11 cellular contexts compared by ENCODE assay signal in the genomic region with DNA sequence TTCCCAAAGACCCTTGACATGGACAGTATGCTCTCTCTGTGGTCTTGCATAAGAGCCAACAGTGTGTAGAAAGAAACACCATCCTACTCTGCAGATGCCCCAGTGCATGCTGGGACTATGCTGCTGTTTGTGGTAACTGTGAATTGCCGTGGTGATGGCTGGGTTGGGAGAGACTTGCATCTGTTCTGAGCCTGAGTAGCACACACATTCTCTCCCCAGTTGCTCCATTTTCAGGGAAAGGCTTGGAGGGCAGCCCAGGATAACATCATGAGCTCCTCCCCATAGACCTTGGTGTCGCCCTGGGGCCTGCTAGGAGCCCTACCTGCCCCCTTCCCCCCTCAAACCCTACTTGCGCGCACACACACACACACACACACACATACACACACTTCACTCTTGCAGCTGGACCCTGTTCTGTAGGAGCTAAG.
DNase-seq lines count a peak whose midpoint lies in the region; ATAC-seq, FAIRE-seq and TF ChIP-seq lines count a peak whose summit lies in the region.
"Had no signal": no experiment of that assay in that cellular context is flagged by ENCODE, and none has a peak within 500 bp of the region (broad histone marks: within the 10 kb centered on the region; RNA-seq: fewer than 3 reads in every experiment).

No MANE protein-coding gene starts in this region.

- no peak overlapping the region for H2BK15ac ChIP-seq in neuronal stem cell (ENCODE audit: low read length)

- DNase-seq in EL (peak; percentile 48), NB4 (ENCODE audit: low read depth) (peak; percentile 65), astrocyte (ENCODE audit: low read depth) (peak; percentile 68), neuronal stem cell (ENCODE audit: low spot score) (no peak), NCI-H146 treated with DMSO at 0.1 percent for 48 hours (lab: John Stamatoyannopoulos, UW; ENCODE audit: unreplicated experiment) (no peak), Calu3 (no peak)
- DNase-seq in CD8-positive, alpha-beta memory T cell: no peak
- DNase-seq: activated naive CD4-positive, alpha-beta T cell treated with anti-CD3 and anti-CD28 coated beads, Interleukin-2, amount 10 ng/mL, durations not matched to agents 7 days and 5 days had no signal

- H3K4me1 ChIP-seq in astrocyte (ENCODE audit: insufficient read depth, low read length) (peaks cover 77% of the 10 kb centered on the region), neuronal stem cell (ENCODE audit: control insufficient read depth in 2 of 2, insufficient read depth in 1 of 2, low read depth in 1 of 2, low read length in 2 of 2) (peaks cover 23 to 25% of the 10 kb centered on the region in 2 donors)
- H3K4me1 ChIP-seq in CD8-positive, alpha-beta memory T cell (ENCODE audit: insufficient read depth, low read length): no peaks in the 10 kb centered on the region

- H2AFZ ChIP-seq in astrocyte (ENCODE audit: low read depth, low read length) (no peak overlapping the region), neuronal stem cell (ENCODE audit: low read length) (no peak overlapping the region)

- peaks cover 50% of the 10 kb centered on the region for H4K20me1 ChIP-seq in astrocyte (ENCODE audit: insufficient read depth, low read length)

- TF ChIP-seq CTCF in NB4 (IDR thresholded peaks at IDR 0.05; ENCODE audit: low read depth, low read length): no peak
- no peak for TF ChIP-seq CTCF in astrocyte (IDR thresholded peaks at IDR 0.05; ENCODE audit: insufficient read depth, low read depth, low read length)
- no peak for TF ChIP-seq CTCF in Calu3 (IDR thresholded peaks at IDR 0.05; ENCODE audit: unreplicated experiment)

- H3K27ac Mint-ChIP-seq in astrocyte (ENCODE audit: unreplicated experiment) (no peak overlapping the region), Calu3 (ENCODE audit: unreplicated experiment) (no peak overlapping the region)
- no peak overlapping the region for H3K27ac Mint-ChIP-seq in CD8-positive, alpha-beta memory T cell
- H3K27ac Mint-ChIP-seq: WTC11 had no signal

- no peak for ATAC-seq in GM21515 (IDR thresholded peaks at IDR 0.05; ENCODE audit: unreplicated experiment)
- ATAC-seq: esophagus mucosa, WTC11 had no signal

- no peak overlapping the region for H3K4me3 Mint-ChIP-seq in astrocyte (ENCODE audit: unreplicated experiment)
- no peak overlapping the region for H3K4me3 Mint-ChIP-seq in CD8-positive, alpha-beta memory T cell
- no peak overlapping the region for H3K4me3 Mint-ChIP-seq in Calu3 (ENCODE audit: low read depth, unreplicated experiment)
- H3K4me3 Mint-ChIP-seq: activated naive CD4-positive, alpha-beta T cell treated with anti-CD3 and anti-CD28 coated beads, Interleukin-2, amount 10 ng/mL, durations not matched to agents 7 days and 5 days; WTC11 had no signal

- H3K4me3 ChIP-seq in NB4 (ENCODE audit: low read depth, low read length) (no peak overlapping the region), astrocyte (ENCODE audit: insufficient read depth, low read depth, low read length) (no peak overlapping the region), neuronal stem cell (ENCODE audit: low read length in 2 of 2) (no peak overlapping the region)
- H3K4me3 ChIP-seq in CD8-positive, alpha-beta memory T cell (ENCODE audit: low read length): no peak overlapping the region

- no peak for TF ChIP-seq POLR2A in NB4 (IDR thresholded peaks at IDR 0.05; ENCODE audit: extremely low read depth, insufficient read length)

- H3K36me3 Mint-ChIP-seq in astrocyte (ENCODE audit: low read depth, unreplicated experiment): peaks cover 4% of the 10 kb centered on the region
- no peaks in the 10 kb centered on the region for H3K36me3 Mint-ChIP-seq in CD8-positive, alpha-beta memory T cell
- H3K36me3 Mint-ChIP-seq in Calu3 (ENCODE audit: insufficient read depth, unreplicated experiment): peaks cover under 1% of the 10 kb centered on the region
- H3K36me3 Mint-ChIP-seq: activated naive CD4-positive, alpha-beta T cell treated with anti-CD3 and anti-CD28 coated beads, Interleukin-2, amount 10 ng/mL, durations not matched to agents 7 days and 5 days; WTC11 had no signal

- no peak for FAIRE-seq in astrocyte (lab: Jason Lieb, UNC)

- POLR2A ChIA-PET in CD8-positive, alpha-beta memory T cell (lab: Charles Lee): no interaction called here

- no peak overlapping the region for H4K8ac ChIP-seq in neuronal stem cell (ENCODE audit: low read depth, low read length)

- H4K91ac ChIP-seq in neuronal stem cell (ENCODE audit: low read depth, low read length, poor library complexity): no peak overlapping the region

- WGBS in neuronal stem cell (ENCODE audit: extremely low coverage in 2 of 2, insufficient read length in 2 of 2, insufficient replicate concordance in 1 of 2), 2 donors: no CpG with 5 or more reads among the region's 4 CpGs

- H3K18ac ChIP-seq in neuronal stem cell (ENCODE audit: low read length): no peak overlapping the region

- no peak overlapping the region for H3K4ac ChIP-seq in neuronal stem cell (ENCODE audit: low read length)

- H3K27me3 Mint-ChIP-seq in astrocyte (ENCODE audit: low read depth, unreplicated experiment): no peaks in the 10 kb centered on the region
- H3K27me3 Mint-ChIP-seq in CD8-positive, alpha-beta memory T cell: peaks cover 12 to 13% of the 10 kb centered on the region in 2 donors
- H3K27me3 Mint-ChIP-seq in Calu3 (ENCODE audit: unreplicated experiment): no peaks in the 10 kb centered on the region

- H3K36me3 ChIP-seq in astrocyte (ENCODE audit: insufficient read depth, low read length) (peaks cover 5% of the 10 kb centered on the region), neuronal stem cell (replicated peaks in 1 of 2; ENCODE audit: control insufficient read depth in 2 of 2, insufficient read depth in 2 of 2, low read length in 2 of 2) (peaks cover 0 to 7% of the 10 kb centered on the region in 2 donors)
- no peaks in the 10 kb centered on the region for H3K36me3 ChIP-seq in CD8-positive, alpha-beta memory T cell (ENCODE audit: insufficient read depth, low read length)

- BruUV-seq in Calu3 (replicated peaks; lab: Mats Ljungman, UMichigan): no TSS peak

- H2BK120ac ChIP-seq in neuronal stem cell (ENCODE audit: low read depth, low read length): no peak overlapping the region

- H3K23ac ChIP-seq in neuronal stem cell (ENCODE audit: low read depth, low read length, poor library complexity): no peak overlapping the region

- intact Hi-C loops in Calu3 (cut with micrococcal nuclease; ENCODE audit: unreplicated experiment): no loop called here

- no peaks in the 10 kb centered on the region for H3K9me3 Mint-ChIP-seq in astrocyte (ENCODE audit: unreplicated experiment)
- no peaks in the 10 kb centered on the region for H3K9me3 Mint-ChIP-seq in CD8-positive, alpha-beta memory T cell
- no peaks in the 10 kb centered on the region for H3K9me3 Mint-ChIP-seq in Calu3 (ENCODE audit: low read depth, unreplicated experiment)
- H3K9me3 Mint-ChIP-seq: activated naive CD4-positive, alpha-beta T cell treated with anti-CD3 and anti-CD28 coated beads, Interleukin-2, amount 10 ng/mL, durations not matched to agents 7 days and 5 days; WTC11 had no signal

- H3K79me2 ChIP-seq in astrocyte (ENCODE audit: insufficient read depth, low read length): peaks cover 97% of the 10 kb centered on the region

- no peaks in the 10 kb centered on the region for H3K27me3 ChIP-seq in astrocyte (ENCODE audit: insufficient read depth, low read length)
- no peaks in the 10 kb centered on the region for H3K27me3 ChIP-seq in neuronal stem cell (ENCODE audit: control insufficient read depth in 3 of 3, insufficient read depth in 3 of 3, low read depth in 1 of 3, low read length in 3 of 3)
- no peaks in the 10 kb centered on the region for H3K27me3 ChIP-seq in CD8-positive, alpha-beta memory T cell (ENCODE audit: insufficient read depth, low read length, poor library complexity, severe bottlenecking)

- H3K79me1 ChIP-seq in neuronal stem cell (ENCODE audit: low read depth, low read length): no peaks in the 10 kb centered on the region

- peak overlapping the region; percentile 38 for H2AK5ac ChIP-seq in neuronal stem cell (ENCODE audit: low read depth, low read length)

- no peak overlapping the region for H3K14ac ChIP-seq in neuronal stem cell (ENCODE audit: low read length)

- no peak overlapping the region for H2BK12ac ChIP-seq in neuronal stem cell (ENCODE audit: low read length)

- H3K27ac ChIP-seq in astrocyte (ENCODE audit: low read depth, low read length) (no peak overlapping the region), neuronal stem cell (replicated peaks; ENCODE audit: low read length) (no peak overlapping the region)
- no peak overlapping the region for H3K27ac ChIP-seq in CD8-positive, alpha-beta memory T cell (ENCODE audit: low read depth, low read length)

- H3K9ac ChIP-seq in astrocyte (ENCODE audit: low read length): no peak overlapping the region
- H3K9ac ChIP-seq in neuronal stem cell (ENCODE audit: low read depth, low read length, poor library complexity): no peak overlapping the region

- peaks cover 63% of the 10 kb centered on the region for H3K4me1 Mint-ChIP-seq in astrocyte (ENCODE audit: low read depth, unreplicated experiment)
- no peaks in the 10 kb centered on the region for H3K4me1 Mint-ChIP-seq in CD8-positive, alpha-beta memory T cell
- peaks cover 10% of the 10 kb centered on the region for H3K4me1 Mint-ChIP-seq in Calu3 (ENCODE audit: low read depth, unreplicated experiment)
- H3K4me1 Mint-ChIP-seq: activated naive CD4-positive, alpha-beta T cell treated with anti-CD3 and anti-CD28 coated beads, Interleukin-2, amount 10 ng/mL, durations not matched to agents 7 days and 5 days had no signal

- no peak overlapping the region for H3K4me2 ChIP-seq in astrocyte (ENCODE audit: low read length)
- no peak overlapping the region for H3K4me2 ChIP-seq in neuronal stem cell (ENCODE audit: insufficient read depth, low read length, poor library complexity, severe bottlenecking)

- no peaks in the 10 kb centered on the region for H3K9me3 ChIP-seq in astrocyte (ENCODE audit: insufficient read depth, low read depth, low read length)
- no peaks in the 10 kb centered on the region for H3K9me3 ChIP-seq in neuronal stem cell (replicated peaks in 1 of 2; ENCODE audit: control insufficient read depth in 2 of 2, insufficient read depth in 1 of 2, low read depth in 1 of 2, low read length in 2 of 2)
- no peaks in the 10 kb centered on the region for H3K9me3 ChIP-seq in CD8-positive, alpha-beta memory T cell (ENCODE audit: low read length)

- H2BK5ac ChIP-seq in neuronal stem cell (ENCODE audit: low read length): no peak overlapping the region

- CTCF ChIA-PET in CD8-positive, alpha-beta memory T cell (lab: Charles Lee): interaction anchor here (0.7 to 8.1 kb wide), 4 partner anchors 17 to 149 kb away, joined by 3 to 90 read pairs (median 4); no protein-coding TSS in a partner anchor
- CTCF ChIA-PET in Calu3 (lab: Charles Lee): interaction anchor here (7.4 kb wide), 1 partner anchor 85 kb away, joined by 140 read pairs; no protein-coding TSS in a partner anchor

Comparison
In these comparisons a context has a peak if more than half of its experiments do, and no peak if none do; other contexts are left out.
1. DNase-seq: peak in EL (single experiment), NB4 (single experiment) and astrocyte (single experiment); none in neuronal stem cell (single experiment), NCI-H146 treated with DMSO at 0.1 percent for 48 hours (single experiment), CD8-positive, alpha-beta memory T cell (0 of 5) and Calu3 (single experiment).